In genomic region chr3:51304230-51304629, GRCh38 we compare ENCODE assay signal across 17 cellular contexts.
DNase-seq lines count a peak whose midpoint lies in the region; ATAC-seq and TF ChIP-seq lines count a peak whose summit lies in the region.
"Had no signal": no experiment of that assay in that cellular context is flagged by ENCODE, and none has a peak within 500 bp of the region (broad histone marks: within the 10 kb centered on the region; RNA-seq: fewer than 3 reads in every experiment).

No MANE protein-coding gene starts in this region.

- TF ChIP-seq CTCF in psoas muscle (IDR thresholded peaks at IDR 0.05): no peak

- H3K9me3 ChIP-seq in psoas muscle: no peaks in the 10 kb centered on the region
- H3K9me3 ChIP-seq: SJSA1 had no signal

- no peaks in the 10 kb centered on the region for H3K36me3 ChIP-seq in psoas muscle (ENCODE audit: insufficient read depth in 1 of 2, low read depth in 1 of 2)
- H3K36me3 ChIP-seq: BLaER1 treated with 17β-estradiol and CSF1 and Interleukin-3, amounts not matched to agents 10 nM and 100 nM; SJSA1 had no signal

- H3K27me3 ChIP-seq in psoas muscle (ENCODE audit: insufficient read depth in 3 of 3, low read length in 2 of 3): peaks cover 0 to 3% (median 0%) of the 10 kb centered on the region in 3 donors
- H3K27me3 ChIP-seq: BLaER1 treated with 17β-estradiol and CSF1 and Interleukin-3, amounts not matched to agents 10 nM and 100 nM; SJSA1 had no signal

- ATAC-seq in psoas muscle: no peak
- ATAC-seq: Panc1 had no signal

- H3K4me1 ChIP-seq in psoas muscle: no peaks in the 10 kb centered on the region
- H3K4me1 ChIP-seq: BLaER1 treated with 17β-estradiol and CSF1 and Interleukin-3, amounts not matched to agents 10 nM and 100 nM; SJSA1 had no signal

- WGBS in psoas muscle, 3 donors: 29 to 35% (median 33%) methylated on average over 4 of the region's 4 CpGs

- H3K4me3 ChIP-seq in psoas muscle: no peak overlapping the region
- H3K4me3 ChIP-seq: BLaER1 treated with 17β-estradiol and CSF1 and Interleukin-3, amounts not matched to agents 10 nM and 100 nM; SJSA1 had no signal

- intact Hi-C loops in psoas muscle (cut with DNase I): no loop called here

- DNase-seq in NCI-H82 (lab: John Stamatoyannopoulos, UW): peak; percentile 90
- peak; percentile 63 for DNase-seq in ecto neural progenitor cell (ENCODE audit: low spot score)
- DNase-seq in left kidney (ENCODE audit: low read depth, low spot score): peak; percentile 57
- DNase-seq in GM19238 (ENCODE audit: insufficient read length, low spot score): no peak
- DNase-seq in NCI-H1436 treated with DMSO at 0.1 percent for 48 hours (lab: John Stamatoyannopoulos, UW): no peak
- DNase-seq in effector CD4-positive, alpha-beta T cell: no peak
- no peak for DNase-seq in psoas muscle
- DNase-seq: CD8-positive, alpha-beta memory T cell; DMS79; H9; IMR-90; NCI-H146; NCI-H2081 treated with DMSO at 0.1 percent for 48 hours; NCI-H748 treated with DMSO at 0.1 percent for 48 hours had no signal

- H3K27ac ChIP-seq in psoas muscle: no peak overlapping the region
- H3K27ac ChIP-seq: BLaER1 treated with 17β-estradiol and CSF1 and Interleukin-3, amounts not matched to agents 10 nM and 100 nM; SJSA1 had no signal

Comparison
In these comparisons a context has a peak if more than half of its experiments do, and no peak if none do; other contexts are left out.
1. DNase-seq: peak in NCI-H82 (single experiment), ecto neural progenitor cell (single experiment) and left kidney (single experiment); none in GM19238 (single experiment), NCI-H1436 treated with DMSO at 0.1 percent for 48 hours (single experiment), effector CD4-positive, alpha-beta T cell (single experiment) and psoas muscle (0 of 2).